ENCODE assay signal across 20 cellular contexts in the genomic region with DNA sequence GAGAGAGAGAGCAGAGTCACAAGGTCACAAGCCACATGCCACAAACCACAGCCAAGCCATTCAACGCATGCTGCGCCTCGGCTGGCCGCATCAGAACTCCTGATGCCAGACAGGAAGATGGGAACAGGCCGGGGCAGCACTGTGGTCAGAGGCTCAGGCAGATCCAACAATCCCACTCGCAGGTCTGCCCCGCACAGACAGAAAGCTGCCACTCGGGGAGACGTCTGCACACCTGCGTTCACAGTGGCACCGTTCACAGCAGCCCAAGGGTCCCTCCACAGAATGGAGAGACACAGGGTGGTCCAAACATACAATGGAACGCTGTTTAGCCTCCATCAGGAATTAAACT.
A peak's percentile ranks its signal among the peaks of the same experiment; 100 is the strongest.
DNase-seq lines count a peak whose midpoint lies in the region; ATAC-seq, FAIRE-seq and TF ChIP-seq lines count a peak whose summit lies in the region.
"Had no signal": no experiment of that assay in that cellular context is flagged by ENCODE, and none has a peak within 500 bp of the region (broad histone marks: within the 10 kb centered on the region; RNA-seq: fewer than 3 reads in every experiment).

No MANE protein-coding gene starts in this region.

- H3K27ac ChIP-seq in H1 (ENCODE audit: low read depth, low read length), result no peak overlapping the region
- no peak overlapping the region for H3K27ac ChIP-seq in HepG2 (ENCODE audit: extremely low read length, insufficient read depth, low read length)
- H3K27ac ChIP-seq in WERI-Rb-1, result no peak overlapping the region
- no peak overlapping the region for H3K27ac ChIP-seq in testis
- H3K27ac ChIP-seq: BLaER1 treated with 17β-estradiol and CSF1 and Interleukin-3, amounts not matched to agents 10 nM and 100 nM; C4-2B had no signal

- no peak overlapping the region for H2BK12ac ChIP-seq in H1 (ENCODE audit: low read depth, low read length)

- CTCF ChIA-PET in H1 (lab: Charles Lee; ENCODE audit: partially characterized antibody) (interaction anchor here (1.4 to 4.5 kb wide), 3 partner anchors 8 to 137 kb away, joined by 5 to 21 read pairs (median 8); no protein-coding TSS in a partner anchor), HepG2 (lab: Yijun Ruan, JAX; ENCODE audit: low intra/inter-chr PET ratio, low total read pairs) (no interaction called here)

- no peaks in the 10 kb centered on the region for H3K79me1 ChIP-seq in H1 (ENCODE audit: low read depth, low read length)

- DNase-seq in H1 (ENCODE audit: low read depth in 1 of 2, low spot score in 2 of 2) (no peak), HepG2 (ENCODE audit: low spot score) (no peak), GM13976 (ENCODE audit: low spot score) (no peak), WERI-Rb-1 (no peak), testis (no peak)
- DNase-seq: 8988T; AML-193; Caco-2; Calu3; CD4-positive, alpha-beta T cell; CD8-positive, alpha-beta T cell; DMS79 treated with DMSO at 0.1 percent for 48 hours; GF-D8 had no signal

- H4K5ac ChIP-seq in H1 (ENCODE audit: insufficient read length, low read depth, low read length), result no peak overlapping the region

- no peak for TF ChIP-seq EP300 in H1 (IDR thresholded peaks at IDR 0.05; ENCODE audit: borderline replicate concordance in 1 of 2, low read depth in 2 of 2, low read length in 2 of 2)
- TF ChIP-seq EP300 in HepG2 (IDR thresholded peaks at IDR 0.05; ENCODE audit: low read depth in 2 of 2, low read length in 2 of 2), result no peak
- TF ChIP-seq EP300 in HepG2 (CRISPR knock-in tag; IDR thresholded peaks at IDR 0.05; ENCODE audit: borderline replicate concordance), result no peak

- H3K79me2 ChIP-seq in H1 (ENCODE audit: control insufficient read depth in 1 of 2, insufficient read depth in 2 of 2, low read length in 2 of 2), result no peaks in the 10 kb centered on the region
- no peaks in the 10 kb centered on the region for H3K79me2 ChIP-seq in HepG2 (ENCODE audit: insufficient read depth, low read length)

- H3K4me1 ChIP-seq in H1 (replicated peaks in 1 of 4; ENCODE audit: control insufficient read depth in 3 of 4, insufficient read depth in 4 of 4, low read length in 3 of 4) (no peaks in the 10 kb centered on the region), HepG2 (ENCODE audit: insufficient read depth, low read length) (no peaks in the 10 kb centered on the region; the same call in 1 of the 2 replicates), testis (peaks cover 4% of the 10 kb centered on the region)
- H3K4me1 ChIP-seq: BLaER1 treated with 17β-estradiol and CSF1 and Interleukin-3, amounts not matched to agents 10 nM and 100 nM; Caco-2 had no signal

- no peak overlapping the region for H3K23ac ChIP-seq in H1 (ENCODE audit: insufficient read length)

- no peak overlapping the region for H3K18ac ChIP-seq in H1 (ENCODE audit: extremely low read depth, low read length)

- H4K8ac ChIP-seq in H1 (ENCODE audit: extremely low read depth, insufficient read depth, low read length), result peak overlapping the region; percentile 60; the same call in 1 of the 2 replicates

- in situ Hi-C loops in HepG2 (cut with HindIII; ENCODE audit: extremely low pct_ligation_motif_present, low pct_unique_long_range_greater_than_20kb) (no loop called here), GM13976 (cut with MboI; ENCODE audit: low sequenced_read_pairs, unreplicated experiment) (no loop called here)

- BruUV-seq in HepG2 (replicated peaks; lab: Mats Ljungman, UMichigan), result no TSS peak

- H3K9me3 ChIP-seq in H1 (ENCODE audit: insufficient read depth in 2 of 2, low read depth in 1 of 2, low read length in 1 of 2) (no peaks in the 10 kb centered on the region), HepG2 (ENCODE audit: low read length) (no peaks in the 10 kb centered on the region), WERI-Rb-1 (ENCODE audit: severe bottlenecking) (no peaks in the 10 kb centered on the region), testis (no peaks in the 10 kb centered on the region)
- H3K9me3 ChIP-seq: Caco-2 had no signal

- no peak overlapping the region for H2BK5ac ChIP-seq in H1 (ENCODE audit: low read depth, low read length)

- peaks cover 0 to 8% of the 10 kb centered on the region in 2 experiments for H4K20me1 ChIP-seq in H1 (replicated peaks in 1 of 2; ENCODE audit: control insufficient read depth in 1 of 2, insufficient read depth in 2 of 2, low read length in 2 of 2)
- peaks cover 5% of the 10 kb centered on the region; the same call in 1 of the 2 replicates for H4K20me1 ChIP-seq in HepG2 (ENCODE audit: insufficient read depth, low read length)
- H4K20me1 ChIP-seq: BLaER1 treated with 17β-estradiol and CSF1 and Interleukin-3, amounts not matched to agents 10 nM and 100 nM had no signal

- H3K36me3 ChIP-seq in H1 (ENCODE audit: control insufficient read depth in 2 of 4, insufficient read depth in 4 of 4, low read length in 3 of 4), result peaks cover 0 to 6% (median 3%) of the 10 kb centered on the region in 4 experiments; a peak in 3 of 8 replicates
- H3K36me3 ChIP-seq in HepG2 (replicated peaks in 1 of 2; ENCODE audit: control insufficient read depth in 1 of 2, insufficient read depth in 2 of 2, low read length in 2 of 2), result peaks cover 33 to 84% of the 10 kb centered on the region in 2 experiments; a peak in 4 of 5 replicates
- no peaks in the 10 kb centered on the region for H3K36me3 ChIP-seq in WERI-Rb-1
- no peaks in the 10 kb centered on the region for H3K36me3 ChIP-seq in testis (ENCODE audit: low read depth, missing control alignments)
- H3K36me3 ChIP-seq: BLaER1 treated with 17β-estradiol and CSF1 and Interleukin-3, amounts not matched to agents 10 nM and 100 nM had no signal

- no peak overlapping the region for H4K91ac ChIP-seq in H1 (replicated peaks; ENCODE audit: insufficient read length, low read length)

- POLR2A ChIA-PET in H1 (lab: Charles Lee; ENCODE audit: partially characterized antibody), result no interaction called here
- POLR2A ChIA-PET in HepG2 (lab: Yijun Ruan, JAX), result no interaction called here

- H3K4me2 ChIP-seq in H1 (ENCODE audit: insufficient read depth in 1 of 2, low read depth in 2 of 2, low read length in 2 of 2) (no peak overlapping the region), HepG2 (ENCODE audit: low read depth, low read length) (no peak overlapping the region)
- H3K4me2 ChIP-seq: BLaER1 treated with 17β-estradiol and CSF1 and Interleukin-3, amounts not matched to agents 10 nM and 100 nM had no signal

- no peak overlapping the region for H3K14ac ChIP-seq in H1 (ENCODE audit: insufficient read length)

- no peak overlapping the region for H2AK5ac ChIP-seq in H1 (ENCODE audit: low read depth, low read length)

- TF ChIP-seq CTCF in H1 (IDR thresholded peaks at IDR 0.05; ENCODE audit: control extremely low read depth in 1 of 3, insufficient read depth in 1 of 3, low read depth in 1 of 3, low read length in 3 of 3) (no peak), HepG2 (CRISPR knock-in tag; IDR thresholded peaks at IDR 0.05) (no peak), GM13976 (IDR thresholded peaks at IDR 0.05; ENCODE audit: borderline replicate concordance, control extremely low read depth, extremely low read depth, insufficient read depth, missing control alignments) (no peak), WERI-Rb-1 (IDR thresholded peaks at IDR 0.05; ENCODE audit: low read depth, low read length) (no peak), testis (IDR thresholded peaks at IDR 0.05) (no peak)

- H3K56ac ChIP-seq in H1 (replicated peaks; ENCODE audit: insufficient read length, low read depth, low read length), result no peak overlapping the region

- H2AFZ ChIP-seq in H1 (ENCODE audit: low read length) (no peak overlapping the region), HepG2 (ENCODE audit: low read length) (no peak overlapping the region)

- H3K27me3 ChIP-seq in H1 (replicated peaks in 1 of 4; ENCODE audit: control insufficient read depth in 3 of 4, extremely low read depth in 1 of 4, insufficient read depth in 3 of 4, low read length in 3 of 4), result no peaks in the 10 kb centered on the region
- H3K27me3 ChIP-seq in HepG2 (ENCODE audit: control insufficient read depth in 1 of 2, insufficient read depth in 2 of 2, low read length in 2 of 2), result no peaks in the 10 kb centered on the region
- H3K27me3 ChIP-seq in WERI-Rb-1 (ENCODE audit: insufficient read depth, low read depth, severe bottlenecking), result no peaks in the 10 kb centered on the region
- H3K27me3 ChIP-seq in testis, result no peaks in the 10 kb centered on the region
- H3K27me3 ChIP-seq: BLaER1 treated with 17β-estradiol and CSF1 and Interleukin-3, amounts not matched to agents 10 nM and 100 nM had no signal

- no peak overlapping the region for H3K9ac ChIP-seq in H1 (replicated peaks in 1 of 4; ENCODE audit: extremely low read depth in 1 of 4, low read depth in 3 of 4, low read length in 3 of 4)
- H3K9ac ChIP-seq in HepG2 (ENCODE audit: insufficient read depth, low read depth, low read length), result no peak overlapping the region
- H3K9ac ChIP-seq: BLaER1 treated with 17β-estradiol and CSF1 and Interleukin-3, amounts not matched to agents 10 nM and 100 nM had no signal

- TF ChIP-seq RAD21 in H1 (IDR thresholded peaks at IDR 0.05 in 1 of 2, conservative IDR thresholded peaks at IDR 0.05 in 1 of 2; ENCODE audit: low read depth in 2 of 2, low read length in 2 of 2) (no peak), HepG2 (CRISPR knock-in tag; IDR thresholded peaks at IDR 0.05) (no peak)

- 90% methylated on average over 12 of the region's 12 CpGs; no CpG with 5 or more reads in 1 of the 2 experiments for WGBS in H1 (ENCODE audit: extremely low coverage in 1 of 2, insufficient coverage in 1 of 2, insufficient read length in 1 of 2, insufficient replicate concordance in 2 of 2, low coverage in 1 of 2, low lambda C conversion rate in 2 of 2, missing lambda C conversion rate in 1 of 2), 2 experiments
- 100% methylated on average over 9 of the region's 12 CpGs for WGBS in HepG2 (ENCODE audit: low lambda C conversion rate)
- WGBS in testis, 2 donors, result 87 to 92% methylated on average over 9 to 12 of the region's 12 CpGs

- no peak overlapping the region for H2BK20ac ChIP-seq in H1 (ENCODE audit: low read length)

- H2BK120ac ChIP-seq in H1 (replicated peaks; ENCODE audit: low read depth, low read length), result no peak overlapping the region

- H3K4ac ChIP-seq in H1 (replicated peaks; ENCODE audit: insufficient read length, low read depth, low read length), result no peak overlapping the region

- no peak for TF ChIP-seq POLR2A in H1 (IDR thresholded peaks at IDR 0.05; ENCODE audit: control extremely low read depth in 1 of 2, low read depth in 2 of 2, low read length in 2 of 2)
- no peak for TF ChIP-seq POLR2A in HepG2 (IDR thresholded peaks at IDR 0.05; ENCODE audit: insufficient read depth in 1 of 2, low read depth in 2 of 2, low read length in 2 of 2)
- TF ChIP-seq POLR2A in testis (IDR thresholded peaks at IDR 0.05), result no peak

- FAIRE-seq in H1 (lab: Jason Lieb, UNC) (no peak), HepG2 (lab: Jason Lieb, UNC) (no peak)
- FAIRE-seq: A204.1, D721Med, G401.6, GM12891, GM18507 had no signal

- H3K4me3 ChIP-seq in H1 (ENCODE audit: extremely low read depth in 1 of 4, insufficient read depth in 2 of 4, low read depth in 3 of 4, low read length in 4 of 4), result no peak overlapping the region
- no peak overlapping the region for H3K4me3 ChIP-seq in HepG2 (replicated peaks in 1 of 3; ENCODE audit: insufficient read depth in 1 of 3, low read depth in 2 of 3, low read length in 3 of 3)
- H3K4me3 ChIP-seq in WERI-Rb-1 (ENCODE audit: low read depth, low read length), result no peak overlapping the region
- H3K4me3 ChIP-seq in testis, result no peak overlapping the region
- H3K4me3 ChIP-seq: BLaER1 treated with 17β-estradiol and CSF1 and Interleukin-3, amounts not matched to agents 10 nM and 100 nM had no signal

- intact Hi-C loops in HepG2 (cut with micrococcal nuclease; ENCODE audit: unreplicated experiment), result no loop called here
- intact Hi-C loops in testis (cut with DNase I; ENCODE audit: low total_unique reads), result no loop called here

- H3K23me2 ChIP-seq in H1 (ENCODE audit: low read depth, low read length), result peaks cover 8% of the 10 kb centered on the region; the same call in 1 of the 2 replicates

- no peak for ATAC-seq in HepG2
- ATAC-seq: CD8-positive, alpha-beta T cell had no signal

- no peak overlapping the region for H2BK15ac ChIP-seq in H1 (ENCODE audit: low read length)
